Comparison of ENCODE assay signal across 1 cellular context in the genomic region with DNA sequence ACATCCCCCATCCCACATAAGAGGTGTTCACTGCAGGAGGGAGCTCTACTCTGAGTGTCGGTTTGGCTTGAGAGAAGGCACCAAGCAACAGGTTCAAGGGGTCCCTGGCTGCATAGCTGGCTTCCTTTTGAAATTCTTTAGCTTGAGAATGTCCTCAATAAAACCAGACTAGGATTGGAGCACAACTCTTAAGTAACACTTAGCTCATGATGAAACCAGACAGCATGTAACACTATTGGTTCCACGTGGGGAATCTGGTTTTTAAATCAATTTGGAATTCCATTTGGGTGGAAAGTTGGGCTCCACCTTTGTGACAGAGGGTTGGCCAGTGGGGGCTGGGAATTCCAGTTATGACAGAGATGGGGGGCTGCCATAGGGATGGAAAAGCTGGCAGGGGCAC.
A peak's percentile ranks its signal among the peaks of the same experiment; 100 is the strongest.
TF ChIP-seq lines count a peak whose summit lies in the region.

No MANE protein-coding gene starts in this region.

TF ChIP-seq in HepG2, 621 proteins besides CTCF, POLR2A, EP300 and RAD21:
- TF ChIP-seq, protein P1, sequence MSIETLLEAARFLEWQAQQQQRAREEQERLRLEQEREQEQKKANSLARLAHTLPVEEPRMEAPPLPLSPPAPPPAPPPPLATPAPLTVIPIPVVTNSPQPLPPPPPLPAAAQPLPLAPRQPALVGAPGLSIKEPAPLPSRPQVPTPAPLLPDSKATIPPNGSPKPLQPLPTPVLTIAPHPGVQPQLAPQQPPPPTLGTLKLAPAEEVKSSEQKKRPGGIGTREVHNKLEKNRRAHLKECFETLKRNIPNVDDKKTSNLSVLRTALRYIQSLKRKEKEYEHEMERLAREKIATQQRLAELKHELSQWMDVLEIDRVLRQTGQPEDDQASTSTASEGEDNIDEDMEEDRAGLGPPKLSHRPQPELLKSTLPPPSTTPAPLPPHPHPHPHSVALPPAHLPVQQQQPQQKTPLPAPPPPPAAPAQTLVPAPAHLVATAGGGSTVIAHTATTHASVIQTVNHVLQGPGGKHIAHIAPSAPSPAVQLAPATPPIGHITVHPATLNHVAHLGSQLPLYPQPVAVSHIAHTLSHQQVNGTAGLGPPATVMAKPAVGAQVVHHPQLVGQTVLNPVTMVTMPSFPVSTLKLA (IDR thresholded peaks at IDR 0.05): peak; percentile 82
- TF ChIP-seq, protein P2, sequence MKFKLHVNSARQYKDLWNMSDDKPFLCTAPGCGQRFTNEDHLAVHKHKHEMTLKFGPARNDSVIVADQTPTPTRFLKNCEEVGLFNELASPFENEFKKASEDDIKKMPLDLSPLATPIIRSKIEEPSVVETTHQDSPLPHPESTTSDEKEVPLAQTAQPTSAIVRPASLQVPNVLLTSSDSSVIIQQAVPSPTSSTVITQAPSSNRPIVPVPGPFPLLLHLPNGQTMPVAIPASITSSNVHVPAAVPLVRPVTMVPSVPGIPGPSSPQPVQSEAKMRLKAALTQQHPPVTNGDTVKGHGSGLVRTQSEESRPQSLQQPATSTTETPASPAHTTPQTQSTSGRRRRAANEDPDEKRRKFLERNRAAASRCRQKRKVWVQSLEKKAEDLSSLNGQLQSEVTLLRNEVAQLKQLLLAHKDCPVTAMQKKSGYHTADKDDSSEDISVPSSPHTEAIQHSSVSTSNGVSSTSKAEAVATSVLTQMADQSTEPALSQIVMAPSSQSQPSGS (CRISPR knock-in tag; IDR thresholded peaks at IDR 0.05): no peak
- no peak for TF ChIP-seq SRSF9 (IDR thresholded peaks at IDR 0.05; ENCODE audit: borderline replicate concordance, insufficient read depth, low read depth, low read length, poor library complexity, severe bottlenecking)
- TF ChIP-seq, protein P3, sequence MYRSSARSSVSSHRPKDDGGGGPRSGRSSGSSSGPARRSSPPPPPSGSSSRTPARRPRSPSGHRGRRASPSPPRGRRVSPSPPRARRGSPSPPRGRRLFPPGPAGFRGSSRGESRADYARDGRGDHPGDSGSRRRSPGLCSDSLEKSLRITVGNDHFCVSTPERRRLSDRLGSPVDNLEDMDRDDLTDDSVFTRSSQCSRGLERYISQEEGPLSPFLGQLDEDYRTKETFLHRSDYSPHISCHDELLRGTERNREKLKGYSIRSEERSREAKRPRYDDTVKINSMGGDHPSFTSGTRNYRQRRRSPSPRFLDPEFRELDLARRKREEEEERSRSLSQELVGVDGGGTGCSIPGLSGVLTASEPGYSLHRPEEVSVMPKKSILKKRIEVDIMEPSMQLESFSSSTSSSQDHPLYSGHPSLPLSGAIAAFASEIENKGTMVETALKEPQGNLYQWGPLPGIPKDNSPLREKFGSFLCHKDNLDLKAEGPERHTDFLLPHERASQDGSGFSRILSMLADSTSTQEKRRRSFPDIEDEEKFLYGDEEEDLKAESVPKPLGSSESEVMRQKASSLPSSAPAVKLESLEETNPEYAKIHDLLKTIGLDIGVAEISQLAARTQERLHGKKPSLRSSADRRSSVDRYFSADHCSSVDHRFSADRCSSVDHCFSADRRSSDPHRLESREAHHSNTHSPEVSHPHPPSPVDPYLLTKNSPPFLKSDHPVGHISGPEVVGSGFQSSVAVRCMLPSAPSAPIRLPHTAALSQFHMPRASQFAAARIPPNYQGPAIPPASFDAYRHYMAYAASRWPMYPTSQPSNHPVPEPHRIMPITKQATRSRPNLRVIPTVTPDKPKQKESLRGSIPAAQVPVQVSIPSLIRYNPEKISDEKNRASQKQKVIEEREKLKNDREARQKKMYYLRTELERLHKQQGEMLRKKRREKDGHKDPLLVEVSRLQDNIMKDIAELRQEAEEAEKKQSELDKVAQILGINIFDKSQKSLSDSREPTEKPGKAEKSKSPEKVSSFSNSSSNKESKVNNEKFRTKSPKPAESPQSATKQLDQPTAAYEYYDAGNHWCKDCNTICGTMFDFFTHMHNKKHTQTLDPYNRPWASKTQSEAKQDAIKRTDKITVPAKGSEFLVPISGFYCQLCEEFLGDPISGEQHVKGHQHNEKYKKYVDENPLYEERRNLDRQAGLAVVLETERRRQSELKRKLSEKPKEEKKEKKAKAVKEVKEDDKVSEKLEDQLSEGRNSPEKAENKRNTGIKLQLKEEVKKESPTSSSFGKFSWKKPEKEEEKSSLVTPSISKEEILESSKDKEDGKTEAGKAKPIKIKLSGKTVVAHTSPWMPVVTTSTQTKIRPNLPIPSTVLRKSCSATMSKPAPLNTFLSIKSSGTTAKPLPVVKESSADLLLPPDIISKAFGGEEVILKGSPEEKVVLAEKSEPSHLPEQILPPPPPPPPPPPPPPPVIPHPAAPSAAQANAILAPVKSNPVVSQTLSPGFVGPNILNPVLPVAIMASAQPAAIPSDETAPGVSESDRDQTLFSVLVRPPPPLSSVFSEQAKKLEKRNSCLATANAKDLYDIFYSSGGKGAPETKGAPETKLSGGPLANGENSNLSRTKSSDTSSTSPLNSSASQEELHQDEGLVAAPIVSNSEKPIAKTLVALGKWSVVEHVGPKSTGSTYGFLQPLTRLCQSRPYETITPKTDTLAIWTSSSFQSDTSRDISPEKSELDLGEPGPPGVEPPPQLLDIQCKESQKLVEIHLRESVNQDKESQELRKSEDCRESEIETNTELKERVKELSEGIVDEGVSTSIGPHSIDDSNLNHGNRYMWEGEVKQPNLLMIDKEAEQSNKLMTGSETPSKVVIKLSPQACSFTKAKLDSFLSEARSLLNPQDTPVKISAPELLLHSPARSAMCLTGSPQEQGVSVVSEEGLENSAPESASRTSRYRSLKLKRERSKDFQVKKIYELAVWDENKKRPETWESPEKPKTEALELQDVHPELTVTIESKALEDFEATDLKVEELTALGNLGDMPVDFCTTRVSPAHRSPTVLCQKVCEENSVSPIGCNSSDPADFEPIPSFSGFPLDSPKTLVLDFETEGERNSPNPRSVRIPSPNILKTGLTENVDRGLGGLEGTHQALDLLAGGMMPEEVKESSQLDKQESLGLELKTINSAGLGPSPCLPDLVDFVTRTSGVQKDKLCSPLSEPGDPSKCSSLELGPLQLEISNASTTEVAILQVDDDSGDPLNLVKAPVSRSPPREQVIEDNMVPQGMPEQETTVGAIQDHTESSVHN (CRISPR knock-in tag; IDR thresholded peaks at IDR 0.05): no peak
- TF ChIP-seq, protein P4, sequence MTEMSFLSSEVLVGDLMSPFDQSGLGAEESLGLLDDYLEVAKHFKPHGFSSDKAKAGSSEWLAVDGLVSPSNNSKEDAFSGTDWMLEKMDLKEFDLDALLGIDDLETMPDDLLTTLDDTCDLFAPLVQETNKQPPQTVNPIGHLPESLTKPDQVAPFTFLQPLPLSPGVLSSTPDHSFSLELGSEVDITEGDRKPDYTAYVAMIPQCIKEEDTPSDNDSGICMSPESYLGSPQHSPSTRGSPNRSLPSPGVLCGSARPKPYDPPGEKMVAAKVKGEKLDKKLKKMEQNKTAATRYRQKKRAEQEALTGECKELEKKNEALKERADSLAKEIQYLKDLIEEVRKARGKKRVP (CRISPR knock-in tag; IDR thresholded peaks at IDR 0.05): no peak
- TF ChIP-seq, protein P5, sequence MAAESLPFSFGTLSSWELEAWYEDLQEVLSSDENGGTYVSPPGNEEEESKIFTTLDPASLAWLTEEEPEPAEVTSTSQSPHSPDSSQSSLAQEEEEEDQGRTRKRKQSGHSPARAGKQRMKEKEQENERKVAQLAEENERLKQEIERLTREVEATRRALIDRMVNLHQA (CRISPR knock-in tag; IDR thresholded peaks at IDR 0.05): no peak
TF ChIP-seq in HepG2: peak in this region for 1.
